ENCODE assay signal across 8 cellular contexts in the genomic region with DNA sequence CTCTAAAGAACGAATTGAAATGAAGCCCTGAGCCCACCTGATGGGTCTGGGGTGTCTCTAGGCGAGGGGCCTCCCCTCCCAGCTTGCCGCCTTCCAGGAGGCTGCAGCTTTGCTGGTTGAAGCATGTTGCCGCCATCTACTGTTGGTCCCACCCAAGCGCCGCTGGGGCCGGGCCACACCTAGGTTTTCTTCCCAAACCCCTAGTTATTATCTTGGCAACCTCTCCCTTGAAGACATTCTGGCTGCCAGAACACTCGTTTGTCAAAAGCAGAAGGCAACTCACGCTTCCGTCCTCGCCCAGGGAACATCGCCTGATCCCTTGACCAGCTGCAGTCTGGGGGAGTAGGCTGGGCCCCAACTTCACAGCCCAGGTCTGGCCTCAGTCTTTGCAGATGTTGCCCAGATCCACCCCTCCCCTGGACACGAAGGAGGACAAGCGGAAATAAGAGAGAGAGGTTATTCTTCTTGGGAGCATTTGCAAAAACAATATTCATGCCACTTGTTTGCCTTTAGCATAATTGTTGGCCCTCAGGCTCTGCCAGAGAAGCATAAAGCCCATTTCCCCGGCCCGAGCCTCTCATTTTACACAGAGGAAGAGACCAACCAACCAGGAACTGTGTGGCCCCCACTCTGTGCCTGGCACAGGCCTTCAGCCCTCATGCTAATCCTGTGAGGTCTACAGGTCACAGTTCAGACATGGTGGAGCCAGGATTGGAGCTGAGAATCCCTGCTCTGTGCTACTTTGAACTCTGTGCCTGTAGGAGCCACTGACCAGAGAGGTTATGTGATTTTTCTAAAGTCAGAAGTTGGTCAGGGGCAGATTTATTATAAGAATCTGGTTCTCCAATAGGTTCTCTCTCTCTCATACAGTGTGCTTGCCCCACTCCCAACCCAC. TPM values are rescaled to one million over a fixed set of nuclear protein-coding genes. Genes with fewer than 3 reads are reported as not detected.
A peak's percentile ranks its signal among the peaks of the same experiment; 100 is the strongest.
DNase-seq lines count a peak whose midpoint lies in the region; ATAC-seq and TF ChIP-seq lines count a peak whose summit lies in the region.

No MANE protein-coding gene starts in this region.

- H3K4ac ChIP-seq in H9 (ENCODE audit: low read depth, low read length) (no peak overlapping the region), mesenchymal stem cell (ENCODE audit: low read depth in 1 of 2, low read length in 2 of 2) (peak overlapping the region in 1 of 2 experiments; percentile 77)

- intact Hi-C loops in A673 (cut with micrococcal nuclease; ENCODE audit: unreplicated experiment) (no loop called here), prostate gland (cut with DNase I) (loop anchor here (5.0 kb wide), 1 partner anchor 101 kb away; a partner anchor contains a TSS)

- no peaks in the 10 kb centered on the region for H4K20me1 ChIP-seq in H9 (ENCODE audit: control insufficient read depth, insufficient read depth, insufficient read length)

- H3K36me3 ChIP-seq in A673 (ENCODE audit: insufficient read depth, low read length, poor library complexity, severe bottlenecking) (no peaks in the 10 kb centered on the region), mesenchymal stem cell (ENCODE audit: control insufficient read depth in 1 of 2, insufficient read depth in 2 of 2, low read depth in 1 of 2, low read length in 2 of 2) (peaks cover 0 to 79% of the 10 kb centered on the region in 2 experiments), prostate gland (no peaks in the 10 kb centered on the region)

- no peaks in the 10 kb centered on the region for H3K23me2 ChIP-seq in H9 (ENCODE audit: insufficient read length, low read depth, low read length, poor library complexity, severe bottlenecking)

- peaks cover 21% of the 10 kb centered on the region for H3K27me3 Mint-ChIP-seq in H9 (ENCODE audit: low read depth)
- peaks cover 31% of the 10 kb centered on the region for H3K27me3 Mint-ChIP-seq in activated CD8-positive, alpha-beta memory T cell treated with anti-CD3 and anti-CD28 coated beads, Interleukin-2, amount 10 ng/mL, durations not matched to agents 7 days and 5 days

- H4K91ac ChIP-seq in H9 (ENCODE audit: insufficient read length, low read depth, low read length) (no peak overlapping the region), mesenchymal stem cell (ENCODE audit: low read length) (peak overlapping the region; percentile 70)

- H3K23ac ChIP-seq in H9 (ENCODE audit: insufficient read length, low read depth, low read length) = no peak overlapping the region
- H3K23ac ChIP-seq in mesenchymal stem cell (ENCODE audit: low read length in 2 of 2) = no peak overlapping the region

- no peak overlapping the region for H2BK20ac ChIP-seq in H9 (ENCODE audit: low read depth, low read length, poor library complexity, severe bottlenecking)

- H3K27ac ChIP-seq in A673 (ENCODE audit: low read depth, low read length, poor library complexity, severe bottlenecking) (no peak overlapping the region), H9 (ENCODE audit: insufficient read length, low read depth, low read length) (no peak overlapping the region), mesenchymal stem cell (ENCODE audit: low read length, poor library complexity, severe bottlenecking) (no peak overlapping the region), prostate gland (no peak overlapping the region)

- H3K4me1 Mint-ChIP-seq in H9 = peaks cover 34 to 54% of the 10 kb centered on the region in 2 experiments
- peaks cover 24% of the 10 kb centered on the region for H3K4me1 Mint-ChIP-seq in activated CD8-positive, alpha-beta memory T cell treated with anti-CD3 and anti-CD28 coated beads, Interleukin-2, amount 10 ng/mL, durations not matched to agents 7 days and 5 days

- no peak overlapping the region for H4K8ac ChIP-seq in H9 (replicated peaks; ENCODE audit: insufficient read length, low read depth, low read length)
- H4K8ac ChIP-seq in mesenchymal stem cell (ENCODE audit: low read length) = peak overlapping the region; percentile 45

- peak; percentile 62 for DNase-seq in A673 (ENCODE audit: low spot score)
- peak; percentile 88 for DNase-seq in H9
- peak; percentile 66 for DNase-seq in cerebellar cortex (ENCODE audit: low spot score)
- peak; percentile 40 for DNase-seq in mesenchymal stem cell
- no peak for DNase-seq in activated CD8-positive, alpha-beta memory T cell treated with anti-CD3 and anti-CD28 coated beads, Interleukin-2, amount 10 ng/mL, durations not matched to agents 7 days and 5 days
- DNase-seq in prostate gland (ENCODE audit: low spot score) = no peak
- DNase-seq in NCI-H1092 (lab: John Stamatoyannopoulos, UW) = no peak

- H3K4me3 ChIP-seq in A673 (ENCODE audit: low read depth, low read length, poor library complexity, severe bottlenecking) = no peak overlapping the region
- peak overlapping the region in 1 of 2 experiments; percentile 92 for H3K4me3 ChIP-seq in mesenchymal stem cell (ENCODE audit: insufficient read depth in 1 of 2, low read depth in 1 of 2, low read length in 2 of 2)
- no peak overlapping the region for H3K4me3 ChIP-seq in prostate gland

- H4K5ac ChIP-seq in H9 (ENCODE audit: insufficient read length, low read depth, low read length) = no peak overlapping the region

- H3K14ac ChIP-seq in H9 (ENCODE audit: insufficient read depth, low read length) (no peak overlapping the region), mesenchymal stem cell (ENCODE audit: low read length in 2 of 2) (no peak overlapping the region)

- H2BK15ac ChIP-seq in H9 (ENCODE audit: low read depth, low read length) (no peak overlapping the region), mesenchymal stem cell (ENCODE audit: low read depth, poor library complexity, severe bottlenecking) (peak overlapping the region; percentile 60)

- no peaks in the 10 kb centered on the region for H3K79me2 ChIP-seq in H9 (ENCODE audit: insufficient read depth, low read length)

- no CpG with 5 or more reads among the region's 16 CpGs for WGBS in H9 (ENCODE audit: extremely low coverage, insufficient read length, low lambda C conversion rate)
- 78% methylated on average over 16 of the region's 16 CpGs for WGBS in mesenchymal stem cell
- WGBS in prostate gland = 73% methylated on average over 16 of the region's 16 CpGs

- H3K36me3 Mint-ChIP-seq in H9 (ENCODE audit: insufficient read depth in 1 of 3, low read depth in 3 of 3) = no peaks in the 10 kb centered on the region; a peak in 1 of 7 replicates
- no peaks in the 10 kb centered on the region for H3K36me3 Mint-ChIP-seq in activated CD8-positive, alpha-beta memory T cell treated with anti-CD3 and anti-CD28 coated beads, Interleukin-2, amount 10 ng/mL, durations not matched to agents 7 days and 5 days

- no peak overlapping the region for H2BK12ac ChIP-seq in H9 (ENCODE audit: insufficient read length, low read depth, low read length)
- H2BK12ac ChIP-seq in mesenchymal stem cell (ENCODE audit: low read length in 2 of 2) = peak overlapping the region; percentile 59

- H3K4me2 ChIP-seq in H9 (ENCODE audit: insufficient read depth, insufficient read length, low read length) (no peak overlapping the region), mesenchymal stem cell (ENCODE audit: low read length, poor library complexity, severe bottlenecking) (no peak overlapping the region)

- POLR2A ChIA-PET in A673 (lab: Charles Lee; ENCODE audit: low non-redundant PET) = interaction anchor here (0.7 kb wide), 1 partner anchor 384 kb away, joined by 3 read pairs; no protein-coding TSS in a partner anchor

- no peak overlapping the region; a peak in 1 of 5 replicates for H3K4me3 Mint-ChIP-seq in H9
- no peak overlapping the region for H3K4me3 Mint-ChIP-seq in activated CD8-positive, alpha-beta memory T cell treated with anti-CD3 and anti-CD28 coated beads, Interleukin-2, amount 10 ng/mL, durations not matched to agents 7 days and 5 days

- no peaks in the 10 kb centered on the region for H3K27me3 ChIP-seq in A673 (replicated peaks; ENCODE audit: insufficient read depth, low read depth, low read length, poor library complexity)
- no peaks in the 10 kb centered on the region for H3K27me3 ChIP-seq in H9 (ENCODE audit: insufficient read depth, low read length)
- H3K27me3 ChIP-seq in mesenchymal stem cell (ENCODE audit: control insufficient read depth in 1 of 2, insufficient read depth in 1 of 2, low read length in 2 of 2) = no peaks in the 10 kb centered on the region
- H3K27me3 ChIP-seq in prostate gland (replicated peaks; ENCODE audit: insufficient read depth) = no peaks in the 10 kb centered on the region

- BruUV-seq in A673 (replicated peaks; lab: Mats Ljungman, UMichigan) = no TSS peak

- no peak for ATAC-seq in activated CD8-positive, alpha-beta memory T cell treated with anti-CD3 and anti-CD28 coated beads, Interleukin-2, amount 10 ng/mL, durations not matched to agents 7 days and 5 days
- ATAC-seq in HG02798 (IDR thresholded peaks at IDR 0.05; ENCODE audit: poor library complexity, unreplicated experiment) = no peak

- H3K4me1 ChIP-seq in A673 (ENCODE audit: insufficient read depth, low read length, poor library complexity, severe bottlenecking) (peaks cover 45% of the 10 kb centered on the region), H9 (ENCODE audit: insufficient read depth, low read length) (peaks cover 20% of the 10 kb centered on the region), mesenchymal stem cell (ENCODE audit: control insufficient read depth, insufficient read depth, low read depth, low read length) (peaks cover 10% of the 10 kb centered on the region), prostate gland (replicated peaks) (no peaks in the 10 kb centered on the region)

- H2BK5ac ChIP-seq in H9 (ENCODE audit: insufficient read length, low read length) (no peak overlapping the region), mesenchymal stem cell (ENCODE audit: low read depth, low read length, poor library complexity, severe bottlenecking) (no peak overlapping the region)

- H3K18ac ChIP-seq in H9 (ENCODE audit: insufficient read length, low read depth, low read length) = no peak overlapping the region
- H3K18ac ChIP-seq in mesenchymal stem cell (ENCODE audit: low read depth in 1 of 2, low read length in 2 of 2) = peak overlapping the region; percentile 63 to 66

- no peak for TF ChIP-seq POLR2A in prostate gland (IDR thresholded peaks at IDR 0.05)

- no peak overlapping the region for H3T11ph ChIP-seq in H9 (ENCODE audit: low read length)

- no peak overlapping the region for H2AK5ac ChIP-seq in H9 (ENCODE audit: insufficient read length, low read length)
- peak overlapping the region; percentile 44 for H2AK5ac ChIP-seq in mesenchymal stem cell (ENCODE audit: low read length, severe bottlenecking)

- H3K79me1 ChIP-seq in H9 (ENCODE audit: insufficient read depth, low read depth, low read length, poor library complexity, severe bottlenecking) (no peaks in the 10 kb centered on the region), mesenchymal stem cell (replicated peaks; ENCODE audit: low read length, poor library complexity, severe bottlenecking) (peaks cover 12% of the 10 kb centered on the region)

- peak; percentile 68 for TF ChIP-seq CTCF in A673 (conservative IDR thresholded peaks at IDR 0.05; ENCODE audit: low read depth, low read length)
- TF ChIP-seq CTCF in H9 (conservative IDR thresholded peaks at IDR 0.05) = peak; percentile 80
- no peak for TF ChIP-seq CTCF in prostate gland (IDR thresholded peaks at IDR 0.05)

- H3K9me3 Mint-ChIP-seq in H9 = no peaks in the 10 kb centered on the region
- no peaks in the 10 kb centered on the region for H3K9me3 Mint-ChIP-seq in activated CD8-positive, alpha-beta memory T cell treated with anti-CD3 and anti-CD28 coated beads, Interleukin-2, amount 10 ng/mL, durations not matched to agents 7 days and 5 days (ENCODE audit: low read depth)

- CTCF ChIA-PET in A673 (lab: Charles Lee) = interaction anchor here (0.7 to 1.6 kb wide), 2 partner anchors 105 to 287 kb away, joined by 3 to 6 read pairs; no protein-coding TSS in a partner anchor
- CTCF ChIA-PET in activated CD8-positive, alpha-beta memory T cell treated with anti-CD3 and anti-CD28 coated beads, Interleukin-2, amount 10 ng/mL, durations not matched to agents 7 days and 5 days (lab: Charles Lee) = interaction anchor here (3.7 to 4.0 kb wide), 2 partner anchors 8 to 102 kb away, joined by 22 to 24 read pairs; a partner anchor contains a TSS

- H2BK120ac ChIP-seq in H9 (ENCODE audit: low read depth, low read length, poor library complexity, severe bottlenecking) (no peak overlapping the region), mesenchymal stem cell (ENCODE audit: low read depth, low read length) (peak overlapping the region; percentile 80)

- no peak overlapping the region; a peak in 1 of 7 replicates for H3K27ac Mint-ChIP-seq in H9
- H3K27ac Mint-ChIP-seq in activated CD8-positive, alpha-beta memory T cell treated with anti-CD3 and anti-CD28 coated beads, Interleukin-2, amount 10 ng/mL, durations not matched to agents 7 days and 5 days = no peak overlapping the region

- H2AFZ ChIP-seq in H9 (ENCODE audit: low read length) (no peak overlapping the region), mesenchymal stem cell (ENCODE audit: low read depth, low read length) (no peak overlapping the region)

- no peak overlapping the region for H3K9ac ChIP-seq in H9 (ENCODE audit: extremely low read depth, insufficient read length, low read length)
- H3K9ac ChIP-seq in mesenchymal stem cell (ENCODE audit: low read length) = peak overlapping the region; percentile 99

- H3K56ac ChIP-seq in H9 (ENCODE audit: insufficient read length, low read depth, low read length) = no peak overlapping the region

- no peaks in the 10 kb centered on the region for H3K9me3 ChIP-seq in A673 (ENCODE audit: low read depth, low read length, poor library complexity, severe bottlenecking)
- H3K9me3 ChIP-seq in H9 (ENCODE audit: control insufficient read depth, low read depth, low read length) = no peaks in the 10 kb centered on the region
- no peaks in the 10 kb centered on the region for H3K9me3 ChIP-seq in mesenchymal stem cell (ENCODE audit: control insufficient read depth, low read length)
- H3K9me3 ChIP-seq in prostate gland = no peaks in the 10 kb centered on the region

RNA-seq across cellular contexts. Expression of a gene that starts 6.7 kb away (rescaled TPM):
- total RNA-seq in A673 (2021) (39.9 and 66.5 TPM in 2 replicates), H9 (2021) (0.63 and 0.75 TPM in 2 replicates), prostate gland (10 to 100 TPM; 38.9 to 71.6 TPM)
- polyA plus RNA-seq in mesenchymal stem cell (2013, experiment 1 of 2) = 110 TPM
- polyA plus RNA-seq in mesenchymal stem cell (2013, experiment 2 of 2) = 171 TPM
- total RNA-seq in activated CD8-positive, alpha-beta memory T cell treated with anti-CD3 and anti-CD28 coated beads, Interleukin-2, amount 10 ng/mL, durations not matched to agents 7 days and 5 days = 1 to 10 TPM; 6.1 to 8.8 TPM

Comparison
In these comparisons a context has a peak if more than half of its experiments do, and no peak if none do; other contexts are left out.
1. DNase-seq: peak in A673 (single experiment), H9 (single experiment), cerebellar cortex (single experiment) and mesenchymal stem cell (single experiment); none in activated CD8-positive, alpha-beta memory T cell treated with anti-CD3 and anti-CD28 coated beads, Interleukin-2, amount 10 ng/mL, durations not matched to agents 7 days and 5 days (single experiment), prostate gland (single experiment) and NCI-H1092 (single experiment).
2. CTCF ChIP-seq: peak in A673 (single experiment) and H9 (single experiment); none in prostate gland (0 of 4).